Comparison of ENCODE assay signal across 8 cellular contexts in the genomic region with DNA sequence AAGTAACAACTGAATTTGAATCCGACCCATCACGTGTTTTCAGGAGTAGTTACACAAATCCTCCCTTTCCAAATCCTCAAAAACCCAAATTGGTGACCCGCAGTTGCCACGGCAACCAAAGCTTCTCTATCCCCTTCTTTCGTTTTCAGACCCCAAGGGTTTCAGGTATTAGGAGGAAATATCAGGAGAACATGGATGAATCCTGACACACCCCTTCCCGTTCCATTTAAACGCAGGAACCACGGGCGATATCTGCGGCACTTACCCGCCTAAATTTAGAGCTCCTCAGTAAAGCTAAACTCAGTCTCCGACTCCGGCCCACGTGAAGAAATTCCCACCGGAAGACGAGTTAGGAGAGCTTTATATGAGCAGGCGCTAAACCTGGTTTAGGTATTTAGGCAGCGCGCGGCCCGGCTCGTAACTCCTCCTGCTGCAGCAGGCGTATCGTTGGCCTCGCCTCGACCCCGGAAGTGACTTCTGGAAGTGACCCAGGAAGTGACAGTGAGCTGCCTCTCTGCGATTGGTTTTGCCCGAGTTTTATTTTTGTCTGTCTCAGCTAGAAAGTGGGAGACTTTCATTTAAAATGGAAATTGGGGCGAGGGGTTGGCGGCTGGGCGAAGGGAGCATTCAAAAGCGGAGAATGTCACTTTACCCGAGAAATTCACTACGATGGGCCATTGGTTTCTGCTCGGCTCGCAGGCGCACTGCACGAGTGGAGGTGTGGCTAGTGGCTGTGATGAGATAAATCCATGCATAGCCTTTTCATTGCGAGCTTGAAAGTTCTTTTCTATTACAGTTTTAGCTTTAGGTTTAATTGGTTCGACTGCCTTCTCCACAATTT. TPM values are rescaled to one million over a fixed set of nuclear protein-coding genes. Genes with fewer than 3 reads are reported as not detected.
A peak's percentile ranks its signal among the peaks of the same experiment; 100 is the strongest.
DNase-seq lines count a peak whose midpoint lies in the region; ATAC-seq and TF ChIP-seq lines count a peak whose summit lies in the region.

A gene (minus strand): TSS at position 472 of the 841 bp plus-strand sequence.

- H3K9ac ChIP-seq in mucosa of rectum (ENCODE audit: low read depth in 1 of 2, low read length in 2 of 2) = peak within 1 kb of the TSS; percentile 77 to 82

- H3K27ac ChIP-seq in PC-9 = peak within 1 kb of the TSS; percentile 77
- peak within 1 kb of the TSS; percentile 78 to 87 for H3K27ac ChIP-seq in mucosa of rectum (ENCODE audit: low read depth in 2 of 2, low read length in 2 of 2)

- intact Hi-C loops in PC-9 (cut with micrococcal nuclease; ENCODE audit: unreplicated experiment) = loop anchor here (2.0 kb wide), 1 partner anchor 27 kb away; no protein-coding TSS in a partner anchor

- ATAC-seq in GM21528 (IDR thresholded peaks at IDR 0.05; ENCODE audit: low FRiP score, unreplicated experiment) = peak; percentile 100

- H2AFZ ChIP-seq in PC-9 = peak within 1 kb of the TSS; percentile 95

- H3K4me2 ChIP-seq in PC-9 = peak within 1 kb of the TSS; percentile 80

- TF ChIP-seq CTCF in PC-9 (conservative IDR thresholded peaks at IDR 0.05) = no peak

- TSS peak; percentile 77 for BruUV-seq in PC-9 (replicated peaks; lab: Mats Ljungman, UMichigan)

- DNase-seq in DMS153 (lab: John Stamatoyannopoulos, UW) (peak; percentile 80), HuH-7.5 (ENCODE audit: low spot score) (peak; percentile 60), PC-9 (peak; percentile 83 to 85), activated T-cell treated with anti-CD3 and anti-CD28 coated beads for 48 hours (ENCODE audit: low read depth) (peak; percentile 73), erythroblast (lab: John Stamatoyannopoulos, UW) (peak; percentile 88 to 89)
- DNase-seq in stimulated activated CD8-positive, alpha-beta memory T cell treated with anti-CD3 and anti-CD28 coated beads, Interleukin-4, amount 100 ng/mL, for 48 hours = peak; percentile 86

- TF ChIP-seq POLR2A in erythroblast (IDR thresholded peaks at IDR 0.05; ENCODE audit: low read length) = peak; percentile 66

- H3K27me3 ChIP-seq in PC-9 (ENCODE audit: insufficient read depth, low read depth) (no peaks in the 10 kb centered on the region), mucosa of rectum (ENCODE audit: control insufficient read depth in 2 of 2, insufficient read depth in 2 of 2, low read length in 2 of 2) (no peaks in the 10 kb centered on the region)

- peaks cover 55% of the 10 kb centered on the region for H3K79me2 ChIP-seq in PC-9 (ENCODE audit: low read depth)

- no peaks in the 10 kb centered on the region for H4K20me1 ChIP-seq in PC-9 (ENCODE audit: insufficient read depth)

- CTCF ChIA-PET in PC-9 (lab: Charles Lee) = interaction anchor here (0.6 to 1.2 kb wide), 2 partner anchors 45 to 1117 kb away, joined by 6 read pairs; no protein-coding TSS in a partner anchor

- H3K36me3 ChIP-seq in PC-9 (ENCODE audit: low read depth) = peaks cover 26% of the 10 kb centered on the region
- peaks cover 3 to 7% of the 10 kb centered on the region in 2 donors for H3K36me3 ChIP-seq in mucosa of rectum (ENCODE audit: control insufficient read depth in 2 of 2, insufficient read depth in 2 of 2, low read length in 2 of 2)

- H3F3A ChIP-seq in PC-9 (ENCODE audit: insufficient read depth, low read depth) = no peaks in the 10 kb centered on the region; the same call in none of the 2 replicates

- H3K9me3 ChIP-seq in PC-9 (ENCODE audit: insufficient read depth, low read depth) (0 out of 2 replicates have a peak, but pooled peaks cover 3% of the 10 kb centered on the region), mucosa of rectum (ENCODE audit: control insufficient read depth in 2 of 2, low read length in 2 of 2) (no peaks in the 10 kb centered on the region)

- POLR2A ChIA-PET in PC-9 (lab: Charles Lee; ENCODE audit: unreplicated experiment) = interaction anchor here (0.6 kb wide), 6 partner anchors 26 to 1255 kb away, joined by 3 to 6 read pairs (median 4); no protein-coding TSS in a partner anchor

- peak within 1 kb of the TSS; percentile 85 for H3K4me3 ChIP-seq in PC-9
- peak within 1 kb of the TSS; percentile 94 to 97 for H3K4me3 ChIP-seq in mucosa of rectum (ENCODE audit: low read length in 2 of 2)

- H3K9me2 ChIP-seq in PC-9 (ENCODE audit: insufficient read depth) = no peaks in the 10 kb centered on the region

- peaks cover 36% of the 10 kb centered on the region; the same call in 1 of the 2 replicates for H3K4me1 ChIP-seq in PC-9 (replicated peaks; ENCODE audit: insufficient read depth)
- H3K4me1 ChIP-seq in mucosa of rectum (ENCODE audit: control insufficient read depth in 2 of 2, insufficient read depth in 2 of 2, low read length in 2 of 2) = peaks cover 12 to 13% of the 10 kb centered on the region in 2 donors

RNA-seq across cellular contexts. Expression of the gene that starts here (rescaled TPM):
- 18.4 and 19.3 TPM in 2 replicates for total RNA-seq in PC-9 (2021)

Comparison
In these comparisons a context has a peak if more than half of its experiments do, and no peak if none do; other contexts are left out.
1. Peak in every context shown above with its lines: DNase-seq, ATAC-seq, H3K4me3 ChIP-seq and H3K27ac ChIP-seq.